In the genomic region with DNA sequence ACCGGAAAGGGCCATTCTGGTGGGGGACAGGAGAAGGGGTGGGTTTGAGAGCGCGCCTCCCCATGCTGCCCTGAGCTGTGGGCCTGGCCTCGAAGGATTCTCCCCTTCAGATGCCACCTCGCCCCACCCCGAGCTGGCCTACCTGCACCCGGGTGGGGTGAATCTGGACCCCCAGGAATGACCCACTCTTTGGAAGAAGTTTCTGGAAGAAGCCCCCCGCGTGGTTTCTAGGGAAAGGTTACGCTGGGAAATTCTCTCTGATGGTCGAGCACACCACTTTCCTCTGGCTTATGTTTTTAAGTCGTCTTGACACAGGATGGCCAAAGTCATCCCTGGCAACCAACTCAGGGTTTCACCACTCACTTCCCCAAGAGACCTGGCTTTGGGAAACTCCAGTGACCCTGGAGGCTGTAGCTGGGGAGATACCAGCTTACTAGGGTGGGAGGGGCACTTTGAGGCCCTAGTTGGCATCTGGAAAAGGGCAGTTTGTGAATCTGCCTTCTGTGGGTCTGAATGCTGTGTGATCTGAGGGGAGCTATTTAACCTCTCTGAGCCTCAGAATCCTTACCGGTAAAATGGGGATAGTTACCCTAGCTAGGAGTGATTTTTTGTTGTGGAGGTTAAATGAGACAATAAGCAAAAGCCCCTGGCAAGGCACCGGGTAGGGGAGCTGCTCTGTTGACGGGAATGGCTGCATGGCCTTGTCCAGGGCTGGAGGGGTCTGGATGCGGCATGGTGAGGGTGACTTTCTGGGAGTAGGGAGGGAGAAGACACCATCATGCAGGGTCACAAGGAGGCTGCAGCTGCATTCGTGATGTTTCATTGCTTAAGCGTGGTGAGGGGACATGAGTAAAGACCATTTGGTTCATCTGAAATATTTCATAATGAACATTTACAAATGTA, we compare ENCODE assay signal across 17 cellular contexts. TPM values are rescaled to one million over a fixed set of nuclear protein-coding genes. Genes with fewer than 3 reads are reported as not detected.
"Had no signal": no experiment of that assay in that cellular context is flagged by ENCODE, and none has a peak within 500 bp of the region (broad histone marks: within the 10 kb centered on the region; RNA-seq: fewer than 3 reads in every experiment).

No MANE protein-coding gene starts in this region.

- H3K4me1 Mint-ChIP-seq: activated naive CD8-positive, alpha-beta T cell treated with anti-CD3 and anti-CD28 coated beads, Interleukin-2, amount 50 U/mL, for 24 hours had no signal

- ATAC-seq: activated T-cell treated with anti-CD3 and anti-CD28 coated beads, Interleukin-2, amount 50 U/mL, for 72 hours; gastroesophageal sphincter; left ventricle myocardium superior; psoas muscle; sciatic nerve had no signal

- H3K27ac Mint-ChIP-seq: activated naive CD8-positive, alpha-beta T cell treated with anti-CD3 and anti-CD28 coated beads, Interleukin-2, amount 50 U/mL, for 24 hours; activated T-cell treated with anti-CD3 and anti-CD28 coated beads, Interleukin-2, amount 50 U/mL, for 72 hours had no signal

- H3K4me3 Mint-ChIP-seq: activated naive CD8-positive, alpha-beta T cell treated with anti-CD3 and anti-CD28 coated beads, Interleukin-2, amount 50 U/mL, for 24 hours; activated T-cell treated with anti-CD3 and anti-CD28 coated beads, Interleukin-2, amount 50 U/mL, for 72 hours had no signal

- H3K27me3 ChIP-seq: ascending aorta, gastroesophageal sphincter had no signal

- H3K9me3 Mint-ChIP-seq: activated naive CD8-positive, alpha-beta T cell treated with anti-CD3 and anti-CD28 coated beads, Interleukin-2, amount 50 U/mL, for 24 hours; activated T-cell treated with anti-CD3 and anti-CD28 coated beads, Interleukin-2, amount 50 U/mL, for 72 hours had no signal

- H3K36me3 ChIP-seq: ascending aorta, gastroesophageal sphincter, suprapubic skin had no signal

- DNase-seq: activated gamma-delta T cell treated with Interleukin-2 at 50 U/mL for 16 hours; activated naive CD8-positive, alpha-beta T cell treated with anti-CD3 and anti-CD28 coated beads, Interleukin-2, amount 50 U/mL, for 24 hours; activated T-cell treated with anti-CD3 and anti-CD28 coated beads, Interleukin-2, amount 50 U/mL, for 72 hours; effector CD8-positive, alpha-beta T cell; left ventricle myocardium superior; nucleus accumbens; psoas muscle; stimulated activated CD4-positive, alpha-beta T cell treated with anti-CD3 and anti-CD28 coated beads, Interleukin-2, amount 100 ng/mL, for 24 hours; stimulated activated naive CD4-positive, alpha-beta T cell treated with Interleukin-2 at 50 U/mL for 16 hours had no signal

- H3K4me3 ChIP-seq: ascending aorta, gastroesophageal sphincter, psoas muscle, suprapubic skin had no signal

RNA-seq across cellular contexts. Expression of gene ACCSL, which starts 45.3 kb away (rescaled TPM):
- total RNA-seq: ascending aorta; gastroesophageal sphincter; kidney epithelial cell; left ventricle myocardium superior; myocyte; psoas muscle; sciatic nerve; T-helper 2 cell treated with Interferon-gamma antibody and Interleukin-4, amounts not matched to agents 100 ng/mL and 5 ng/mL, for 36 hours; urinary bladder had no signal
- polyA plus RNA-seq: urinary bladder had no signal
